9 cellular contexts compared by ENCODE assay signal in genomic region chr9:34547960-34548603, GRCh38. TPM values are rescaled to one million over a fixed set of nuclear protein-coding genes. Genes with fewer than 3 reads are reported as not detected.
DNase-seq lines count a peak whose midpoint lies in the region; ATAC-seq and TF ChIP-seq lines count a peak whose summit lies in the region.
"Had no signal": no experiment of that assay in that cellular context is flagged by ENCODE, and none has a peak within 500 bp of the region (broad histone marks: within the 10 kb centered on the region; RNA-seq: fewer than 3 reads in every experiment).

No MANE protein-coding gene starts in this region.

- CTCF ChIA-PET in RWPE1 (lab: Yijun Ruan, JAX) = interaction anchor here (0.5 to 3.1 kb wide), 32 partner anchors 9 to 1209 kb away, joined by 3 to 60 read pairs (median 4); partner anchors contain the start of genes CNTFR, DCTN3 and SIGMAR1

- no peak for TF ChIP-seq POLR2A in spleen (IDR thresholded peaks at IDR 0.05)

- 13 to 18% (median 16%) methylated on average over 10 to 13 of the region's 13 CpGs for WGBS in spleen, 5 donors

- no peaks in the 10 kb centered on the region for H3K9me3 ChIP-seq in spleen
- H3K9me3 ChIP-seq in effector memory CD4-positive, alpha-beta T cell (ENCODE audit: control insufficient read depth, low read length) = no peaks in the 10 kb centered on the region

- intact Hi-C loops in spleen (cut with DNase I; ENCODE audit: low total_unique reads) = loop anchor here (5.0 kb wide), 1 partner anchor 44 kb away; no protein-coding TSS in a partner anchor

- peak; percentile 88 for DNase-seq in D341Med (ENCODE audit: low spot score)
- DNase-seq in HL-60 (ENCODE audit: low read depth in 1 of 2, low spot score in 1 of 2) = peak in 1 of 2 experiments; percentile 17
- peak; percentile 60 for DNase-seq in RWPE1 (ENCODE audit: low spot score)
- DNase-seq in T47D (ENCODE audit: low read depth in 1 of 2, low spot score in 1 of 2) = peak; percentile 55 to 56
- peak; percentile 90 for DNase-seq in iPS-NIHi7 (ENCODE audit: extremely low spot score)
- peak; percentile 84 for DNase-seq in spleen
- no peak for DNase-seq in effector memory CD4-positive, alpha-beta T cell

- H3K36me3 ChIP-seq in spleen = peaks cover 0 to 8% (median 0%) of the 10 kb centered on the region in 6 donors
- no peaks in the 10 kb centered on the region for H3K36me3 ChIP-seq in effector memory CD4-positive, alpha-beta T cell (ENCODE audit: control insufficient read depth, insufficient read depth, low read length)

- in situ Hi-C loops in T47D (cut with HindIII; ENCODE audit: low pct_unique_long_range_greater_than_20kb, low sequenced_read_pairs) = no loop called here

- H3K4me3 ChIP-seq in HL-60 (replicated peaks; ENCODE audit: insufficient read depth, low read length) (no peak overlapping the region), spleen (no peak overlapping the region)
- H3K4me3 ChIP-seq in effector memory CD4-positive, alpha-beta T cell (ENCODE audit: insufficient read depth, low read depth, low read length, poor library complexity, severe bottlenecking) = no peak overlapping the region
- H3K4me3 ChIP-seq: SK-N-MC had no signal

- POLR2A ChIA-PET in RWPE1 (lab: Yijun Ruan, JAX; ENCODE audit: low non-redundant PET) = no interaction called here

- H3K27me3 ChIP-seq in HL-60 (ENCODE audit: insufficient read depth, poor library complexity, severe bottlenecking) (peaks cover 6% of the 10 kb centered on the region), spleen (replicated peaks in 1 of 7) (peaks cover 0 to 38% (median 6%) of the 10 kb centered on the region in 7 donors)
- H3K27me3 ChIP-seq in effector memory CD4-positive, alpha-beta T cell (replicated peaks; ENCODE audit: control insufficient read depth, insufficient read depth, low read length, poor library complexity, severe bottlenecking) = no peaks in the 10 kb centered on the region

- H3K27ac ChIP-seq in HL-60 (replicated peaks) (no peak overlapping the region), RWPE1 (no peak overlapping the region), spleen (peak overlapping the region in 1 of 8 donors; percentile 1)
- H3K27ac ChIP-seq in effector memory CD4-positive, alpha-beta T cell (ENCODE audit: insufficient read depth, low read length, poor library complexity, severe bottlenecking) = no peak overlapping the region
- H3K27ac ChIP-seq: SK-N-MC had no signal

- H3K4me1 ChIP-seq in spleen = peaks cover 0 to 30% (median 0%) of the 10 kb centered on the region in 6 donors
- H3K4me1 ChIP-seq in effector memory CD4-positive, alpha-beta T cell (ENCODE audit: control insufficient read depth, insufficient read depth, low read length, poor library complexity, severe bottlenecking) = no peaks in the 10 kb centered on the region

- ATAC-seq in HG03439 (IDR thresholded peaks at IDR 0.05; ENCODE audit: unreplicated experiment) = no peak

- TF ChIP-seq CTCF in HL-60 (IDR thresholded peaks at IDR 0.05; ENCODE audit: insufficient read depth, low read length) = peak; percentile 49
- TF ChIP-seq CTCF in RWPE1 (conservative IDR thresholded peaks at IDR 0.05; ENCODE audit: low read depth) = peak; percentile 97
- peak; percentile 63 to 94 (median 80) for TF ChIP-seq CTCF in spleen (IDR thresholded peaks at IDR 0.05 in 8 of 11, conservative IDR thresholded peaks at IDR 0.05 in 3 of 11)

RNA-seq across cellular contexts. Expression of gene ENHO, which starts 25.3 kb away (rescaled TPM):
- total RNA-seq in spleen = under 1 TPM in 3 of 7 donors, not detected in 4; 0.35 to 0.91 (median 0.46) TPM
- polyA plus RNA-seq in spleen = under 1 TPM; 0.74 to 0.94 (median 0.89) TPM

RNA-seq across cellular contexts. Expression of gene CNTFR, which starts 41.4 kb away (rescaled TPM):
- total RNA-seq in spleen = 10 to 100 TPM in 5 of 7 donors, 1 to 10 TPM in 2; 6.6 to 46.8 (median 26.3) TPM
- polyA plus RNA-seq in spleen = 1 to 10 TPM; 2.8 to 7.7 (median 3.1) TPM

Comparison
In these comparisons a context has a peak if more than half of its experiments do, and no peak if none do; other contexts are left out.
1. DNase-seq: peak in D341Med (single experiment), RWPE1 (single experiment), T47D (2 of 2), iPS-NIHi7 (single experiment) and spleen (single experiment); none in effector memory CD4-positive, alpha-beta T cell (0 of 3).
2. Peak in every context shown above with its lines, with median percentiles within 50 percentile points of each other: CTCF ChIP-seq.